In the genomic region with DNA sequence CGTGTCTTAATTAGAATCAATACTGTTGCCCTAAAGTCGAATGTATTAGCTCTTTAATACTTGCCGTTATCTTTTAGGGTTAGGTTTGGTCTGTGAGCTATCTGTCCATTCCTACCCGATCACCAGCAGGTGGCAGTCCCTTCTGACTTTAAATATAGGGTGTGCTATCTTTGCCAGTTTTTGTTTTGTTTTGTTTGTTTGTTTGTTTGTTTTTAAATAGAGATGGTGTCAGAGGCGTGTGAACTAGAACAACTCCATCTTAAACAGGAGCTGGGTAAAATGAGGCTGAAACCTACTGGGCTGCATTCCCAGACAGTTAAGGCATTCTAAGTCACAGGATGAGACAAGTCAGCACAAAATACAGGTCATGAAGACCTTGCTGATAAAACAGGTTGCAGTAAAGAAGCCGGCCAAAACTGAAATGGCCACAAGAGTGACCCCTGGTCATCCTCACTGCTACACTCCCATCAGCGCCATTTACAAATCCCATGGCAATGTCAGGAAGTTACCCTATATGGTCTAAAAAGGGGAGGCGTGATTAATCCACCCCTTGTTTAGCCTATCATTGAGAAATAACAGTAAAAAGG, we compare ENCODE assay signal across 8 cellular contexts. TPM values are rescaled to one million over a fixed set of nuclear protein-coding genes. Genes with fewer than 3 reads are reported as not detected.
DNase-seq lines count a peak whose midpoint lies in the region; ATAC-seq and TF ChIP-seq lines count a peak whose summit lies in the region.

No MANE protein-coding gene starts in this region.

- H3K36me3 Mint-ChIP-seq in activated CD8-positive, alpha-beta memory T cell treated with anti-CD3 and anti-CD28 coated beads, Interleukin-2, amount 10 ng/mL, durations not matched to agents 7 days and 5 days = peaks cover 18% of the 10 kb centered on the region

- peak; percentile 71 for TF ChIP-seq RAD21 in Ishikawa (IDR thresholded peaks at IDR 0.05; ENCODE audit: low read depth)

- H2AFZ ChIP-seq in hepatocyte = no peak overlapping the region

- H4K20me1 ChIP-seq in hepatocyte (ENCODE audit: insufficient read depth, poor library complexity, severe bottlenecking) = peaks cover 19% of the 10 kb centered on the region

- 23% methylated on average over 8 of the region's 8 CpGs for WGBS in hepatocyte (ENCODE audit: low lambda C conversion rate, missing lambda C conversion rate)

- no peaks in the 10 kb centered on the region for H3K36me3 ChIP-seq in hepatocyte (replicated peaks; ENCODE audit: insufficient read depth, low read depth)

- peak overlapping the region; percentile 93 for H3K4me3 ChIP-seq in astrocyte of the cerebellum (ENCODE audit: low read depth, low read length)
- H3K4me3 ChIP-seq in hepatocyte = peak overlapping the region; percentile 98
- peak overlapping the region; percentile 81 for H3K4me3 ChIP-seq in retinal pigment epithelial cell (ENCODE audit: low read length)

- H3K27ac Mint-ChIP-seq in activated CD8-positive, alpha-beta memory T cell treated with anti-CD3 and anti-CD28 coated beads, Interleukin-2, amount 10 ng/mL, durations not matched to agents 7 days and 5 days = peak overlapping the region; percentile 94

- ATAC-seq in activated CD8-positive, alpha-beta memory T cell treated with anti-CD3 and anti-CD28 coated beads, Interleukin-2, amount 10 ng/mL, durations not matched to agents 7 days and 5 days = peak; percentile 38
- no peak for ATAC-seq in HG03045 (IDR thresholded peaks at IDR 0.05; ENCODE audit: unreplicated experiment)

- H3K27ac ChIP-seq in hepatocyte = peak overlapping the region; percentile 100

- peak overlapping the region; percentile 95 for H3K4me2 ChIP-seq in hepatocyte

- in situ Hi-C loops in astrocyte of the cerebellum (cut with HindIII; ENCODE audit: low sequenced_read_pairs) = loop anchor here (5.0 kb wide), 1 partner anchor 97 kb away; no protein-coding TSS in a partner anchor

- TF ChIP-seq EP300 in Ishikawa (IDR thresholded peaks at IDR 0.05; ENCODE audit: borderline replicate concordance) = no peak

- H3K9me3 ChIP-seq in hepatocyte (ENCODE audit: low read depth) = no peaks in the 10 kb centered on the region

- CTCF ChIA-PET in activated CD8-positive, alpha-beta memory T cell treated with anti-CD3 and anti-CD28 coated beads, Interleukin-2, amount 10 ng/mL, durations not matched to agents 7 days and 5 days (lab: Charles Lee) = interaction anchor here (0.9 to 4.1 kb wide), 30 partner anchors 8 to 578 kb away, joined by 3 to 46 read pairs (median 4); a partner anchor contains a TSS

- H3K4me1 ChIP-seq in hepatocyte (ENCODE audit: insufficient read depth) = peaks cover 32% of the 10 kb centered on the region

- peak overlapping the region; percentile 85 for H3K4me3 Mint-ChIP-seq in activated CD8-positive, alpha-beta memory T cell treated with anti-CD3 and anti-CD28 coated beads, Interleukin-2, amount 10 ng/mL, durations not matched to agents 7 days and 5 days

- H3K27me3 Mint-ChIP-seq in activated CD8-positive, alpha-beta memory T cell treated with anti-CD3 and anti-CD28 coated beads, Interleukin-2, amount 10 ng/mL, durations not matched to agents 7 days and 5 days = no peaks in the 10 kb centered on the region

- H3K27me3 ChIP-seq in hepatocyte = no peaks in the 10 kb centered on the region

- H3K9me3 Mint-ChIP-seq in activated CD8-positive, alpha-beta memory T cell treated with anti-CD3 and anti-CD28 coated beads, Interleukin-2, amount 10 ng/mL, durations not matched to agents 7 days and 5 days (ENCODE audit: low read depth) = peaks cover 3% of the 10 kb centered on the region

- H3K4me1 Mint-ChIP-seq in activated CD8-positive, alpha-beta memory T cell treated with anti-CD3 and anti-CD28 coated beads, Interleukin-2, amount 10 ng/mL, durations not matched to agents 7 days and 5 days = peaks cover 32% of the 10 kb centered on the region

- peaks cover 75% of the 10 kb centered on the region for H3K79me2 ChIP-seq in hepatocyte

- TF ChIP-seq CTCF in astrocyte of the cerebellum (IDR thresholded peaks at IDR 0.05; ENCODE audit: low read depth, low read length, missing control alignments) (peak; percentile 66), hepatocyte (IDR thresholded peaks at IDR 0.05; ENCODE audit: poor library complexity) (peak; percentile 70), retinal pigment epithelial cell (conservative IDR thresholded peaks at IDR 0.05; ENCODE audit: low read depth, low read length) (peak; percentile 76)

- no peaks in the 10 kb centered on the region for H3K9me2 ChIP-seq in hepatocyte (replicated peaks; ENCODE audit: insufficient read depth)

- DNase-seq in activated CD8-positive, alpha-beta memory T cell treated with anti-CD3 and anti-CD28 coated beads, Interleukin-2, amount 10 ng/mL, durations not matched to agents 7 days and 5 days = peak; percentile 80
- no peak for DNase-seq in activated CD8-positive, alpha-beta memory T cell treated with anti-CD3 and anti-CD28 coated beads for 24 hours
- peak; percentile 66 for DNase-seq in SK-N-DZ (ENCODE audit: low spot score)
- no peak for DNase-seq in astrocyte of the cerebellum (ENCODE audit: low read depth)
- DNase-seq in hepatocyte (ENCODE audit: low spot score) = peak; percentile 53
- no peak for DNase-seq in retinal pigment epithelial cell (ENCODE audit: low read depth)

TF ChIP-seq in Ishikawa, 13 proteins besides CTCF, POLR2A, EP300 and RAD21:
- TF ChIP-seq YY1 (IDR thresholded peaks at IDR 0.05; ENCODE audit: low read depth) (no peak), FOXM1 (IDR thresholded peaks at IDR 0.05; ENCODE audit: borderline replicate concordance, low read depth) (no peak), TCF12 (IDR thresholded peaks at IDR 0.05; ENCODE audit: low read depth) (no peak), NFIC (IDR thresholded peaks at IDR 0.05) (no peak), EGR1 (IDR thresholded peaks at IDR 0.05) (no peak), TEAD4 (IDR thresholded peaks at IDR 0.05) (no peak), CREB1 (IDR thresholded peaks at IDR 0.05; ENCODE audit: low read depth) (no peak), CEBPB (IDR thresholded peaks at IDR 0.05) (no peak), ZBTB7A (IDR thresholded peaks at IDR 0.05; ENCODE audit: low read depth) (no peak), TAF1 (IDR thresholded peaks at IDR 0.05; ENCODE audit: low read depth) (no peak)
- TF ChIP-seq, protein P1, sequence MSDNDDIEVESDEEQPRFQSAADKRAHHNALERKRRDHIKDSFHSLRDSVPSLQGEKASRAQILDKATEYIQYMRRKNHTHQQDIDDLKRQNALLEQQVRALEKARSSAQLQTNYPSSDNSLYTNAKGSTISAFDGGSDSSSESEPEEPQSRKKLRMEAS (IDR thresholded peaks at IDR 0.05) = no peak
- TF ChIP-seq, protein P2, sequence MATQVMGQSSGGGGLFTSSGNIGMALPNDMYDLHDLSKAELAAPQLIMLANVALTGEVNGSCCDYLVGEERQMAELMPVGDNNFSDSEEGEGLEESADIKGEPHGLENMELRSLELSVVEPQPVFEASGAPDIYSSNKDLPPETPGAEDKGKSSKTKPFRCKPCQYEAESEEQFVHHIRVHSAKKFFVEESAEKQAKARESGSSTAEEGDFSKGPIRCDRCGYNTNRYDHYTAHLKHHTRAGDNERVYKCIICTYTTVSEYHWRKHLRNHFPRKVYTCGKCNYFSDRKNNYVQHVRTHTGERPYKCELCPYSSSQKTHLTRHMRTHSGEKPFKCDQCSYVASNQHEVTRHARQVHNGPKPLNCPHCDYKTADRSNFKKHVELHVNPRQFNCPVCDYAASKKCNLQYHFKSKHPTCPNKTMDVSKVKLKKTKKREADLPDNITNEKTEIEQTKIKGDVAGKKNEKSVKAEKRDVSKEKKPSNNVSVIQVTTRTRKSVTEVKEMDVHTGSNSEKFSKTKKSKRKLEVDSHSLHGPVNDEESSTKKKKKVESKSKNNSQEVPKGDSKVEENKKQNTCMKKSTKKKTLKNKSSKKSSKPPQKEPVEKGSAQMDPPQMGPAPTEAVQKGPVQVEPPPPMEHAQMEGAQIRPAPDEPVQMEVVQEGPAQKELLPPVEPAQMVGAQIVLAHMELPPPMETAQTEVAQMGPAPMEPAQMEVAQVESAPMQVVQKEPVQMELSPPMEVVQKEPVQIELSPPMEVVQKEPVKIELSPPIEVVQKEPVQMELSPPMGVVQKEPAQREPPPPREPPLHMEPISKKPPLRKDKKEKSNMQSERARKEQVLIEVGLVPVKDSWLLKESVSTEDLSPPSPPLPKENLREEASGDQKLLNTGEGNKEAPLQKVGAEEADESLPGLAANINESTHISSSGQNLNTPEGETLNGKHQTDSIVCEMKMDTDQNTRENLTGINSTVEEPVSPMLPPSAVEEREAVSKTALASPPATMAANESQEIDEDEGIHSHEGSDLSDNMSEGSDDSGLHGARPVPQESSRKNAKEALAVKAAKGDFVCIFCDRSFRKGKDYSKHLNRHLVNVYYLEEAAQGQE (IDR thresholded peaks at IDR 0.05; ENCODE audit: low read depth) = no peak
- TF ChIP-seq, protein P3, sequence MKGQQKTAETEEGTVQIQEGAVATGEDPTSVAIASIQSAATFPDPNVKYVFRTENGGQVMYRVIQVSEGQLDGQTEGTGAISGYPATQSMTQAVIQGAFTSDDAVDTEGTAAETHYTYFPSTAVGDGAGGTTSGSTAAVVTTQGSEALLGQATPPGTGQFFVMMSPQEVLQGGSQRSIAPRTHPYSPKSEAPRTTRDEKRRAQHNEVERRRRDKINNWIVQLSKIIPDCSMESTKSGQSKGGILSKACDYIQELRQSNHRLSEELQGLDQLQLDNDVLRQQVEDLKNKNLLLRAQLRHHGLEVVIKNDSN (IDR thresholded peaks at IDR 0.05) = no peak

RNA-seq across cellular contexts. Expression of a gene that starts 1.5 kb away (rescaled TPM):
- 10 to 100 TPM; 29.4 to 44.0 TPM for total RNA-seq in activated CD8-positive, alpha-beta memory T cell treated with anti-CD3 and anti-CD28 coated beads, Interleukin-2, amount 10 ng/mL, durations not matched to agents 7 days and 5 days
- polyA plus RNA-seq in SK-N-DZ (2014; cell fraction: cytosol; rRNA removed) = 15.9 and 20.6 TPM in 2 replicates
- polyA plus RNA-seq in SK-N-DZ (2014; cell fraction: nucleus; rRNA removed) = 11.7 and 13.0 TPM in 2 replicates
- 35.5 and 36.1 TPM in 2 replicates for total RNA-seq in hepatocyte
- 24.1 and 24.7 TPM in 2 replicates for polyA plus RNA-seq in hepatocyte

Comparison
In these comparisons a context has a peak if more than half of its experiments do, and no peak if none do; other contexts are left out.
1. DNase-seq: peak in activated CD8-positive, alpha-beta memory T cell treated with anti-CD3 and anti-CD28 coated beads, Interleukin-2, amount 10 ng/mL, durations not matched to agents 7 days and 5 days (single experiment), SK-N-DZ (single experiment) and hepatocyte (single experiment); none in activated CD8-positive, alpha-beta memory T cell treated with anti-CD3 and anti-CD28 coated beads for 24 hours (single experiment), astrocyte of the cerebellum (single experiment) and retinal pigment epithelial cell (single experiment).
2. Peak in every context shown above with its lines, with median percentiles within 50 percentile points of each other: H3K4me3 ChIP-seq and CTCF ChIP-seq.